22 cellular contexts compared by ENCODE assay signal in genomic region chr2:8691859-8692437, GRCh38. TPM values are rescaled to one million over a fixed set of nuclear protein-coding genes. Genes with fewer than 3 reads are reported as not detected.
A peak's percentile ranks its signal among the peaks of the same experiment; 100 is the strongest.
DNase-seq lines count a peak whose midpoint lies in the region; ATAC-seq and TF ChIP-seq lines count a peak whose summit lies in the region.
"Had no signal": no experiment of that assay in that cellular context is flagged by ENCODE, and none has a peak within 500 bp of the region (broad histone marks: within the 10 kb centered on the region; RNA-seq: fewer than 3 reads in every experiment).

No MANE protein-coding gene starts in this region.

- no peak overlapping the region for H3K9ac ChIP-seq in neuronal stem cell (ENCODE audit: low read depth, low read length, poor library complexity)
- H3K9ac ChIP-seq: BLaER1 treated with 17β-estradiol and CSF1 and Interleukin-3, amounts not matched to agents 10 nM and 100 nM had no signal

- H2BK120ac ChIP-seq in neuronal stem cell (ENCODE audit: low read depth, low read length): no peak overlapping the region

- no peak overlapping the region for H3K23ac ChIP-seq in neuronal stem cell (ENCODE audit: low read depth, low read length, poor library complexity)

- no peak overlapping the region for H3K27ac Mint-ChIP-seq in activated naive CD4-positive, alpha-beta T cell treated with anti-CD3 and anti-CD28 coated beads, Interleukin-2, amount 10 ng/mL, durations not matched to agents 7 days and 5 days
- H3K27ac Mint-ChIP-seq: CD14-positive monocyte; CD4-positive, alpha-beta T cell; GM23338; H9; HFFc6 had no signal

- no peak overlapping the region for H2AK5ac ChIP-seq in neuronal stem cell (ENCODE audit: low read depth, low read length)

- H3K27me3 ChIP-seq in adrenal gland (no peaks in the 10 kb centered on the region), neuronal stem cell (ENCODE audit: control insufficient read depth in 3 of 3, insufficient read depth in 3 of 3, low read depth in 1 of 3, low read length in 3 of 3) (peaks cover 0 to 5% (median 0%) of the 10 kb centered on the region in 3 experiments)
- H3K27me3 ChIP-seq: BE2C; BLaER1 treated with 17β-estradiol and CSF1 and Interleukin-3, amounts not matched to agents 10 nM and 100 nM had no signal

- H3K79me1 ChIP-seq in neuronal stem cell (ENCODE audit: low read depth, low read length): no peaks in the 10 kb centered on the region

- no peak overlapping the region for H2AFZ ChIP-seq in neuronal stem cell (ENCODE audit: low read length)
- H2AFZ ChIP-seq: GM23338 had no signal

- H3K27ac ChIP-seq in adrenal gland: peak overlapping the region in 3 of 5 donors; percentile 2 to 59 (median 52)
- no peak overlapping the region for H3K27ac ChIP-seq in neuronal stem cell (replicated peaks; ENCODE audit: low read length)
- H3K27ac ChIP-seq: 22Rv1; BLaER1 treated with 17β-estradiol and CSF1 and Interleukin-3, amounts not matched to agents 10 nM and 100 nM had no signal

- peaks cover 40% of the 10 kb centered on the region for H3K27me3 Mint-ChIP-seq in activated naive CD4-positive, alpha-beta T cell treated with anti-CD3 and anti-CD28 coated beads, Interleukin-2, amount 10 ng/mL, durations not matched to agents 7 days and 5 days

- H3K4me3 ChIP-seq in adrenal gland (no peak overlapping the region), neuronal stem cell (ENCODE audit: low read length in 2 of 2) (no peak overlapping the region)
- H3K4me3 ChIP-seq: BLaER1 treated with 17β-estradiol and CSF1 and Interleukin-3, amounts not matched to agents 10 nM and 100 nM; GM12878; GM23338 had no signal

- intact Hi-C loops in adrenal gland (cut with DNase I): loop anchor here in 1 of 2 donors (10.0 kb wide), 1 partner anchor 63 kb away; no protein-coding TSS in a partner anchor
- intact Hi-C loops in left colon (cut with DNase I, micrococcal nuclease): loop anchor here in 1 of 2 donors (10.0 kb wide), 1 partner anchor 1267 kb away; no protein-coding TSS in a partner anchor

- ATAC-seq in left colon: peak; percentile 67
- no peak for ATAC-seq in GM21390 (IDR thresholded peaks at IDR 0.05; ENCODE audit: unreplicated experiment)

- no peak overlapping the region for H3K14ac ChIP-seq in neuronal stem cell (ENCODE audit: low read length)

- peaks cover 10 to 14% of the 10 kb centered on the region in 2 donors for H3K4me1 ChIP-seq in adrenal gland (replicated peaks in 1 of 2)
- peaks cover 0 to 2% of the 10 kb centered on the region in 2 donors for H3K4me1 ChIP-seq in neuronal stem cell (ENCODE audit: control insufficient read depth in 2 of 2, insufficient read depth in 1 of 2, low read depth in 1 of 2, low read length in 2 of 2)

- no peak overlapping the region for H3K4ac ChIP-seq in neuronal stem cell (ENCODE audit: low read length)

- CTCF ChIA-PET in HEK293T (lab: Yijun Ruan, JAX): no interaction called here
- CTCF ChIA-PET in activated naive CD4-positive, alpha-beta T cell treated with anti-CD3 and anti-CD28 coated beads, Interleukin-2, amount 10 ng/mL, durations not matched to agents 7 days and 5 days (lab: Charles Lee): interaction anchor here (1.1 to 1.5 kb wide), 2 partner anchors 1266 to 1274 kb away, joined by 3 to 4 read pairs; no protein-coding TSS in a partner anchor

- H2BK15ac ChIP-seq in neuronal stem cell (ENCODE audit: low read length): peak overlapping the region; percentile 39

- TF ChIP-seq POLR2A in adrenal gland (IDR thresholded peaks at IDR 0.05): no peak

- no peaks in the 10 kb centered on the region for H3K9me3 Mint-ChIP-seq in activated naive CD4-positive, alpha-beta T cell treated with anti-CD3 and anti-CD28 coated beads, Interleukin-2, amount 10 ng/mL, durations not matched to agents 7 days and 5 days
- H3K9me3 Mint-ChIP-seq: CD14-positive monocyte; CD4-positive, alpha-beta T cell; CD8-positive, alpha-beta memory T cell; H9; HFFc6 had no signal

- WGBS in adrenal gland, 4 donors: 43 to 58% (median 52%) methylated on average over 9 of the region's 9 CpGs
- no CpG with 5 or more reads among the region's 9 CpGs for WGBS in neuronal stem cell (ENCODE audit: extremely low coverage in 2 of 2, insufficient read length in 2 of 2, insufficient replicate concordance in 1 of 2), 2 donors

- no peak overlapping the region for H3K4me3 Mint-ChIP-seq in activated naive CD4-positive, alpha-beta T cell treated with anti-CD3 and anti-CD28 coated beads, Interleukin-2, amount 10 ng/mL, durations not matched to agents 7 days and 5 days
- H3K4me3 Mint-ChIP-seq: CD4-positive, alpha-beta T cell; GM23338; H9; HFFc6 had no signal

- no peaks in the 10 kb centered on the region for H3K36me3 ChIP-seq in adrenal gland (replicated peaks in 1 of 2)
- no peaks in the 10 kb centered on the region for H3K36me3 ChIP-seq in neuronal stem cell (replicated peaks in 1 of 2; ENCODE audit: control insufficient read depth in 2 of 2, insufficient read depth in 2 of 2, low read length in 2 of 2)
- H3K36me3 ChIP-seq: BE2C; BLaER1 treated with 17β-estradiol and CSF1 and Interleukin-3, amounts not matched to agents 10 nM and 100 nM had no signal

- no peak overlapping the region for H3K18ac ChIP-seq in neuronal stem cell (ENCODE audit: low read length)

- no peak overlapping the region for H4K8ac ChIP-seq in neuronal stem cell (ENCODE audit: low read depth, low read length)

- H2BK5ac ChIP-seq in neuronal stem cell (ENCODE audit: low read length): no peak overlapping the region

- TF ChIP-seq CTCF in adrenal gland (IDR thresholded peaks at IDR 0.05): no peak

- H2BK12ac ChIP-seq in neuronal stem cell (ENCODE audit: low read length): no peak overlapping the region

- H3K9me3 ChIP-seq in adrenal gland (replicated peaks in 1 of 3) (no peaks in the 10 kb centered on the region), neuronal stem cell (replicated peaks in 1 of 2; ENCODE audit: control insufficient read depth in 2 of 2, insufficient read depth in 1 of 2, low read depth in 1 of 2, low read length in 2 of 2) (no peaks in the 10 kb centered on the region)
- H3K9me3 ChIP-seq: BE2C; BLaER1 treated with 17β-estradiol and CSF1 and Interleukin-3, amounts not matched to agents 10 nM and 100 nM had no signal

- H4K91ac ChIP-seq in neuronal stem cell (ENCODE audit: low read depth, low read length, poor library complexity): no peak overlapping the region

- H3K36me3 Mint-ChIP-seq in activated naive CD4-positive, alpha-beta T cell treated with anti-CD3 and anti-CD28 coated beads, Interleukin-2, amount 10 ng/mL, durations not matched to agents 7 days and 5 days: no peaks in the 10 kb centered on the region
- H3K36me3 Mint-ChIP-seq: CD14-positive monocyte had no signal

- DNase-seq in HEK293T (ENCODE audit: extremely low spot score): no peak
- peak in 5 of 7 donors; percentile 37 to 56 (median 46) for DNase-seq in adrenal gland
- DNase-seq in left colon: no peak
- no peak for DNase-seq in neuronal stem cell (ENCODE audit: low spot score)
- no peak for DNase-seq in activated naive CD4-positive, alpha-beta T cell treated with anti-CD3 and anti-CD28 coated beads, Interleukin-2, amount 10 ng/mL, durations not matched to agents 7 days and 5 days
- no peak for DNase-seq in SIG-M5 treated with dmso at 0.1 percent for 504 hours (lab: John Stamatoyannopoulos, UW; ENCODE audit: unreplicated experiment)
- DNase-seq in NCI-H1436 treated with DMSO at 0.1 percent for 48 hours (lab: John Stamatoyannopoulos, UW): no peak
- DNase-seq: BE2C; CD4-positive, alpha-beta T cell; CD8-positive, alpha-beta memory T cell; DMS 273 treated with DMSO at 0.1 percent for 48 hours; DMS79; EL; GDM1; H9; HFFc6 had no signal

- H3K4me1 Mint-ChIP-seq in activated naive CD4-positive, alpha-beta T cell treated with anti-CD3 and anti-CD28 coated beads, Interleukin-2, amount 10 ng/mL, durations not matched to agents 7 days and 5 days: peaks cover 4% of the 10 kb centered on the region
- H3K4me1 Mint-ChIP-seq: GM23338 had no signal

- POLR2A ChIA-PET in HEK293T (lab: Yijun Ruan, JAX): interaction anchor here (2.2 kb wide), 1 partner anchor 10 kb away, joined by 11 read pairs; the partner anchor contains the start of gene ID2

- H3K4me2 ChIP-seq in neuronal stem cell (ENCODE audit: insufficient read depth, low read length, poor library complexity, severe bottlenecking): no peak overlapping the region
- H3K4me2 ChIP-seq: GM23338 had no signal

TF ChIP-seq in HEK293T, 16 proteins besides CTCF, POLR2A, EP300 and RAD21:
- no peak for TF ChIP-seq NFRKB (IDR thresholded peaks at IDR 0.05)
- TF ChIP-seq PKNOX1 (IDR thresholded peaks at IDR 0.05): 0 out of 2 replicates have a peak, but pooled peaks have one; percentile 11

RNA-seq across cellular contexts. Expression of gene ID2, which starts 10.1 kb away (rescaled TPM):
- total RNA-seq in adrenal gland (100 to 1,000 TPM in 7 of 8 donors, 10 to 100 TPM in 1; 80.7 to 468 (median 244) TPM), left colon (100 to 1,000 TPM; 145 to 183 TPM)
- 100 to 1,000 TPM in 1 of 3 donors, 10 to 100 TPM in 2; 93.0 to 127 (median 96.0) TPM for polyA plus RNA-seq in adrenal gland
- 252 TPM for polyA plus RNA-seq in neuronal stem cell (2013, experiment 1 of 2)
- 263 TPM for polyA plus RNA-seq in neuronal stem cell (2013, experiment 2 of 2)

Comparison
In these comparisons a context has a peak if more than half of its experiments do, and no peak if none do; other contexts are left out.
1. DNase-seq: peak in adrenal gland (5 of 7); none in HEK293T (single experiment), left colon (0 of 2), neuronal stem cell (single experiment), activated naive CD4-positive, alpha-beta T cell treated with anti-CD3 and anti-CD28 coated beads, Interleukin-2, amount 10 ng/mL, durations not matched to agents 7 days and 5 days (single experiment), SIG-M5 treated with dmso at 0.1 percent for 504 hours (single experiment) and NCI-H1436 treated with DMSO at 0.1 percent for 48 hours (single experiment).